Comparison of ENCODE assay signal across 9 cellular contexts in the genomic region with DNA sequence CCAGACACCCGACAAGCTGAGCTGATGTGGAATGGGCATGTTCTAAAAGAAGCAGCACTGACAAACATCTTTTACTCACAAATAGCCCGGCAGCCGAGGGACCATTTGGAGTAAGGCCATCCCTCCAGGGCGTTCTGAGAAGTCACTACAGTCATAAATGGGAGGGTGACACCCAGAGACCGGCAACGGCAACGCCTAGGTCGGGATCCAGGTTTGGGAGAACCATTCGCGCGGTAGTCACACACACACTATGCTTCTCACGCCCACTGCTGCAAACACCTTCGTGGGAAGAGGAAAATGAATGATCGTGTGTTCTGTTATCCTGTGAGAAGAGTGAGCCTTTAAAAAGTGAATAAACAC. TPM values are rescaled to one million over a fixed set of nuclear protein-coding genes. Genes with fewer than 3 reads are reported as not detected.
DNase-seq lines count a peak whose midpoint lies in the region; ATAC-seq and TF ChIP-seq lines count a peak whose summit lies in the region.
"Had no signal": no experiment of that assay in that cellular context is flagged by ENCODE, and none has a peak within 500 bp of the region (broad histone marks: within the 10 kb centered on the region; RNA-seq: fewer than 3 reads in every experiment).

No MANE protein-coding gene starts in this region.

- H3K4me2 ChIP-seq in BLaER1: peak overlapping the region; percentile 100

- ATAC-seq in gastroesophageal sphincter: no peak
- ATAC-seq in GM21786 (IDR thresholded peaks at IDR 0.05; ENCODE audit: unreplicated experiment): no peak

- H3K36me3 ChIP-seq in BLaER1: no peaks in the 10 kb centered on the region
- H3K36me3 ChIP-seq in gastroesophageal sphincter: no peaks in the 10 kb centered on the region
- no peaks in the 10 kb centered on the region for H3K36me3 ChIP-seq in prostate gland

- H3K4me3 ChIP-seq in BLaER1 (peak overlapping the region; percentile 54), gastroesophageal sphincter (peak overlapping the region in 1 of 2 donors; percentile 26), prostate gland (no peak overlapping the region)

- H3K27me3 ChIP-seq in BLaER1 (no peaks in the 10 kb centered on the region), gastroesophageal sphincter (no peaks in the 10 kb centered on the region), prostate gland (replicated peaks; ENCODE audit: insufficient read depth) (no peaks in the 10 kb centered on the region)

- 63 to 66% methylated on average over 10 to 14 of the region's 14 CpGs for WGBS in gastroesophageal sphincter (ENCODE audit: low coverage in 1 of 2), 2 donors
- 39% methylated on average over 14 of the region's 14 CpGs for WGBS in prostate gland

- H3K4me1 ChIP-seq in BLaER1: peaks cover 100% of the 10 kb centered on the region
- H3K4me1 ChIP-seq in gastroesophageal sphincter: peaks cover 6 to 77% (median 61%) of the 10 kb centered on the region in 3 donors
- peaks cover 5% of the 10 kb centered on the region for H3K4me1 ChIP-seq in prostate gland (replicated peaks)

- no peaks in the 10 kb centered on the region for H4K20me1 ChIP-seq in BLaER1

- no peak for TF ChIP-seq CTCF in gastroesophageal sphincter (IDR thresholded peaks at IDR 0.05)
- TF ChIP-seq CTCF in prostate gland (IDR thresholded peaks at IDR 0.05): no peak

- intact Hi-C loops in prostate gland (cut with DNase I): loop anchor here (5.0 to 10.0 kb wide), 3 partner anchors 60 to 213 kb away; no protein-coding TSS in a partner anchor

- TF ChIP-seq POLR2A in gastroesophageal sphincter (IDR thresholded peaks at IDR 0.05): no peak
- TF ChIP-seq POLR2A in prostate gland (IDR thresholded peaks at IDR 0.05): no peak

- DNase-seq in SHP77 treated with DMSO at 0.1 percent for 48 hours (lab: John Stamatoyannopoulos, UW): peak; percentile 79
- DNase-seq in prostate gland (ENCODE audit: low spot score): no peak
- no peak for DNase-seq in stimulated activated CD4-positive, alpha-beta T cell treated with anti-CD3 and anti-CD28 coated beads, Interleukin-12 subunit alpha, Interleukin-12 subunit beta, amount 100 ng/mL, for 4 hours
- no peak for DNase-seq in medulla oblongata (ENCODE audit: extremely low spot score)
- no peak for DNase-seq in UCSD-AML1 (lab: John Stamatoyannopoulos, UW; ENCODE audit: unreplicated experiment)
- DNase-seq: SW 1271 had no signal

- TF ChIP-seq EP300 in gastroesophageal sphincter (IDR thresholded peaks at IDR 0.05): no peak

- H3K9ac ChIP-seq in BLaER1: peak overlapping the region; percentile 82

- H3K27ac ChIP-seq in BLaER1 (peak overlapping the region; percentile 97), gastroesophageal sphincter (peak overlapping the region; percentile 0 to 83 (median 80)), prostate gland (peak overlapping the region; percentile 57 to 66)

- H3K9me3 ChIP-seq in BLaER1: no peaks in the 10 kb centered on the region
- H3K9me3 ChIP-seq in gastroesophageal sphincter: no peaks in the 10 kb centered on the region
- no peaks in the 10 kb centered on the region for H3K9me3 ChIP-seq in prostate gland

RNA-seq across cellular contexts. Expression of gene TNS3, which starts 9.8 kb away (rescaled TPM):
- 10 to 100 TPM; 35.0 to 61.3 (median 45.1) TPM for total RNA-seq in gastroesophageal sphincter
- total RNA-seq in prostate gland: 10 to 100 TPM; 19.5 to 95.8 TPM
